1 cellular context compared by ENCODE assay signal in genomic region chr18:9642799-9643445, GRCh38.
TF ChIP-seq lines count a peak whose summit lies in the region.

No MANE protein-coding gene starts in this region.

TF ChIP-seq in GM23338, 12 proteins besides CTCF, POLR2A, EP300 and RAD21 (continued from another document):
- TF ChIP-seq ZNF462 (CRISPR knock-in tag; IDR thresholded peaks at IDR 0.05) (no peak), ZNF331 (CRISPR knock-in tag; IDR thresholded peaks at IDR 0.05; ENCODE audit: low read depth) (no peak), POLR2AphosphoS5 (IDR thresholded peaks at IDR 0.05; ENCODE audit: low read depth) (no peak)
